ENCODE assay signal across 23 cellular contexts in the genomic region with DNA sequence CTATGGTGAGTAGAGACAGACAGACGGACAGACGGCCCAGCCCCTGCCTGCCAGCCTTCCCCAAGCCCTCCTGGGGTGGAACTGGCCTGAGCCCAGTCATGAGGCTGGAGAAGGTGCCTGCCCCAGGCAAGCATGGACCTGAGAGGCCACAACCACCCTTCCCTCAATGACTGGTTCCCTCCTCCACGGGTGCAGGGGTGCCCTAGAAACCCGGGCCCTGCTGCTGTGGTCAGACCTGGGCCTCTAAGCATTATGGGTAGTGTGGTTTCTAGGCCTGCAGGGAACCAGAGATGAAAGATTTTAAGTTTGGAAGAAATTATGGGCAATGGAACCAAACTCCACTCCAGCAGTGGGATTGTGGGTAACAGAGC. TPM values are rescaled to one million over a fixed set of nuclear protein-coding genes. Genes with fewer than 3 reads are reported as not detected.
"Had no signal": no experiment of that assay in that cellular context is flagged by ENCODE, and none has a peak within 500 bp of the region (broad histone marks: within the 10 kb centered on the region; RNA-seq: fewer than 3 reads in every experiment).

No MANE protein-coding gene starts in this region.

- H3K9me3 Mint-ChIP-seq: activated CD4-positive, alpha-beta memory T cell treated with anti-CD3 and anti-CD28 coated beads for 36 hours; activated naive CD4-positive, alpha-beta T cell treated with anti-CD3 and anti-CD28 coated beads, Interleukin-2, amount 10 ng/mL, durations not matched to agents 7 days and 5 days; immature natural killer cell; natural killer cell had no signal

- H3K27me3 Mint-ChIP-seq: brain had no signal

- H3K4me3 Mint-ChIP-seq: activated CD4-positive, alpha-beta memory T cell treated with anti-CD3 and anti-CD28 coated beads for 36 hours; activated naive CD4-positive, alpha-beta T cell treated with anti-CD3 and anti-CD28 coated beads, Interleukin-2, amount 10 ng/mL, durations not matched to agents 7 days and 5 days; brain; immature natural killer cell; natural killer cell had no signal

- H3K4me1 Mint-ChIP-seq: brain, immature natural killer cell, natural killer cell had no signal

- H3K27ac Mint-ChIP-seq: activated CD4-positive, alpha-beta memory T cell treated with anti-CD3 and anti-CD28 coated beads for 36 hours; activated naive CD4-positive, alpha-beta T cell treated with anti-CD3 and anti-CD28 coated beads, Interleukin-2, amount 10 ng/mL, durations not matched to agents 7 days and 5 days; brain; immature natural killer cell; natural killer cell had no signal

- H3K9me3 ChIP-seq: left lung, ovary, prostate gland, spleen, testis, uterus had no signal

- DNase-seq: activated CD4-positive, alpha-beta memory T cell treated with anti-CD3 and anti-CD28 coated beads for 36 hours; activated CD4-positive, alpha-beta T cell treated with anti-CD3 and anti-CD28 coated beads for 48 hours; activated naive CD4-positive, alpha-beta T cell treated with anti-CD3 and anti-CD28 coated beads, Interleukin-2, amount 10 ng/mL, durations not matched to agents 7 days and 5 days; activated T-cell treated with anti-CD3 and anti-CD28 coated beads, Interleukin-2, amount 50 U/mL, for 1 hour; caudate nucleus; dermis blood vessel endothelial cell; effector CD8-positive, alpha-beta T cell; immature natural killer cell; left lung; midbrain; natural killer cell; spleen; stimulated activated CD4-positive, alpha-beta T cell treated with anti-CD3 and anti-CD28 coated beads, Interleukin-4, amount 100 ng/mL, for 1 hour; stimulated activated naive CD4-positive, alpha-beta T cell; T1000; testis; trophoblast cell; uterus had no signal

- ATAC-seq: foreskin keratinocyte, left lung, natural killer cell had no signal

- H3K36me3 Mint-ChIP-seq: activated CD4-positive, alpha-beta memory T cell treated with anti-CD3 and anti-CD28 coated beads for 36 hours; activated naive CD4-positive, alpha-beta T cell treated with anti-CD3 and anti-CD28 coated beads, Interleukin-2, amount 10 ng/mL, durations not matched to agents 7 days and 5 days; immature natural killer cell; natural killer cell had no signal

RNA-seq across cellular contexts. Expression of gene EMID1, which starts 48.6 kb away (rescaled TPM):
- total RNA-seq: activated CD4-positive, alpha-beta memory T cell treated with anti-CD3 and anti-CD28 coated beads for 36 hours; foreskin keratinocyte; T-helper 1 cell treated with Interleukin-12 subunit alpha and Interleukin-12 subunit beta and Interleukin-4 antibody, amounts not matched to agents 30 ng/mL and 1 ng/mL, for 36 hours had no signal
- polyA plus RNA-seq: foreskin keratinocyte had no signal
